ENCODE assay signal across 8 cellular contexts in the genomic region with DNA sequence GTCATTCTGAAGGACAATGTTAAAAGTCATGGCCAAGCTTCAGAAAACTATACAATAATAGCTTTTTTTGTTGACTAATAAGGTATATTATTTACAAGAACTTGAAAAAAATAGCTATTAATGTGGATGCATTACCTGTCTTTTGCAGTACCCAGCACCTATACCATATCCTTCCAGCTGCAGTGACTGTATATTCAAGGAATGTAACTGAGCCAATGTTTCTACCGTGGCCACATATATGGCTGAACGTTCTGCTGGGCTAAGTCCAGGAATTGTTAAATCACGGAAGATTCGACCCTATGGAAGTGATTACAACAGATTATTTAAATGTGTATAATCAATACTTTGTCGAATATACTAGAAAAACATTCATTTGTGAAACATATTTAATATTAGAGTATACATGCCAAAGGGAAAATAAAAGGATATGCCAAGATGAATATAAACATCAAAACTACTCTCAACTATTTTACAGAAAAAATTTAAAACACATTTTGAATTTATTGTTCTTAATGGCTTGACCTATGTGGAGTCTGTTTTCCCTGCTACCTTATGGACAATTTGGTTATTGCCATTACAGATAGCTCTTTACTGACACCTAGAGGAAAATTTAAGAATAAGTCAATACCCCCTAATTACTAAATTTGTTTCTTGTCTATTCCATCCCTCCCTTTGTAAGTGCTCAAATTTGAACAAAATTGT. TPM values are rescaled to one million over a fixed set of nuclear protein-coding genes. Genes with fewer than 3 reads are reported as not detected.
DNase-seq lines count a peak whose midpoint lies in the region; ATAC-seq, FAIRE-seq and TF ChIP-seq lines count a peak whose summit lies in the region.

No MANE protein-coding gene starts in this region.

- POLR2A ChIA-PET in A549 (lab: Yijun Ruan, JAX), result interaction anchor here (1.0 kb wide), 1 partner anchor 18 kb away, joined by 3 read pairs; the partner anchor contains the start of genes ACAD11 and UBA5

- H3K27me3 ChIP-seq in WERI-Rb-1 (ENCODE audit: insufficient read depth, low read depth, severe bottlenecking), result no peaks in the 10 kb centered on the region
- H3K27me3 ChIP-seq in small intestine (ENCODE audit: control insufficient read depth in 2 of 2, insufficient read depth in 2 of 2, low read length in 2 of 2), result no peaks in the 10 kb centered on the region

- TF ChIP-seq CTCF in A549 (IDR thresholded peaks at IDR 0.05) (peak; percentile 74), WERI-Rb-1 (IDR thresholded peaks at IDR 0.05; ENCODE audit: low read depth, low read length) (0 out of 2 replicates have a peak, but pooled peaks have one; percentile 19)

- no peak for TF ChIP-seq EP300 in A549 (IDR thresholded peaks at IDR 0.05)

- WGBS in A549 (ENCODE audit: missing lambda C conversion rate), result 48% methylated on average over 5 of the region's 5 CpGs
- 64 to 73% (median 65%) methylated on average over 5 of the region's 5 CpGs for WGBS in small intestine, 3 donors

- H3K27ac ChIP-seq in A549, result no peak overlapping the region
- H3K27ac ChIP-seq in WERI-Rb-1, result no peak overlapping the region
- no peak overlapping the region for H3K27ac ChIP-seq in small intestine (ENCODE audit: low read depth in 1 of 2, low read length in 1 of 2)

- ATAC-seq in A549, result peak; percentile 50 to 68; a peak in 5 of 6 replicates
- ATAC-seq in Right ventricle myocardium superior (ENCODE audit: poor library complexity), result peak; percentile 71
- no peak for ATAC-seq in HG02763 (IDR thresholded peaks at IDR 0.05; ENCODE audit: unreplicated experiment)

- DNase-seq in A549 (ENCODE audit: low read depth in 1 of 2, low spot score in 1 of 2) (peak; percentile 37 to 38), GM12891 (ENCODE audit: insufficient read length, low spot score) (no peak), NCI-H2029 (lab: John Stamatoyannopoulos, UW) (peak; percentile 45), WERI-Rb-1 (no peak), Right ventricle myocardium superior (no peak), small intestine (peak; percentile 43)
- no peak for DNase-seq in activated CD4-positive, alpha-beta T cell treated with anti-CD3 and anti-CD28 coated beads, Interleukin-2, amount 50 U/mL, for 4 hours

- H3K4me3 ChIP-seq in A549 (no peak overlapping the region), WERI-Rb-1 (ENCODE audit: low read depth, low read length) (no peak overlapping the region), small intestine (ENCODE audit: low read depth in 1 of 2, low read length in 2 of 2) (no peak overlapping the region)

- H3K4me1 ChIP-seq in A549 (peaks cover 26% of the 10 kb centered on the region), small intestine (ENCODE audit: control insufficient read depth in 2 of 2, insufficient read depth in 1 of 2, low read depth in 1 of 2, low read length in 1 of 2) (no peaks in the 10 kb centered on the region)

- peak; percentile 64 to 66 for TF ChIP-seq RAD21 in A549 (conservative IDR thresholded peaks at IDR 0.05 in 1 of 2, IDR thresholded peaks at IDR 0.05 in 1 of 2)

- CTCF ChIA-PET in A549 (lab: Yijun Ruan, JAX), result interaction anchor here (0.9 to 2.1 kb wide), 14 partner anchors 11 to 290 kb away, joined by 3 to 16 read pairs (median 4); partner anchors contain the start of genes ACAD11 and UBA5

- FAIRE-seq in A549 (lab: Jason Lieb, UNC) (no peak), GM12891 (lab: Jason Lieb, UNC) (peak; percentile 76), small intestine (lab: Jason Lieb, UNC) (peak; percentile 78)

- no peak overlapping the region for H3K4me2 ChIP-seq in A549

- intact Hi-C loops in Right ventricle myocardium superior (cut with DNase I), result no loop called here

- H3K36me3 ChIP-seq in WERI-Rb-1, result peaks cover 3% of the 10 kb centered on the region; the same call in 1 of the 2 replicates
- H3K36me3 ChIP-seq in small intestine (ENCODE audit: control insufficient read depth in 2 of 2, insufficient read depth in 2 of 2, low read length in 2 of 2), result peaks cover 0 to 1% of the 10 kb centered on the region in 2 donors

- no peaks in the 10 kb centered on the region for H3K9me3 ChIP-seq in A549
- H3K9me3 ChIP-seq in WERI-Rb-1 (ENCODE audit: severe bottlenecking), result no peaks in the 10 kb centered on the region
- H3K9me3 ChIP-seq in small intestine (ENCODE audit: control insufficient read depth, low read depth), result no peaks in the 10 kb centered on the region

- TF ChIP-seq POLR2A in A549 (IDR thresholded peaks at IDR 0.05; ENCODE audit: low read length) (no peak), GM12891 (IDR thresholded peaks at IDR 0.05; ENCODE audit: low read depth, low read length) (no peak)

TF ChIP-seq in A549, 52 proteins besides CTCF, POLR2A, EP300 and RAD21:
- no peak for TF ChIP-seq MYC (IDR thresholded peaks at IDR 0.05; ENCODE audit: borderline replicate concordance, low read length)
- TF ChIP-seq SMC3 (IDR thresholded peaks at IDR 0.05), result peak; percentile 53

TF ChIP-seq in GM12891, 5 proteins besides CTCF, POLR2A, EP300 and RAD21:
- TF ChIP-seq POU2F2 (IDR thresholded peaks at IDR 0.05; ENCODE audit: low read depth, low read length), result no peak
- no peak for TF ChIP-seq POLR2AphosphoS5 (IDR thresholded peaks at IDR 0.05; ENCODE audit: low read depth, low read length)
- no peak for TF ChIP-seq PAX5 (IDR thresholded peaks at IDR 0.05; ENCODE audit: insufficient read depth, low read length, severe bottlenecking)
- no peak for TF ChIP-seq TAF1 (IDR thresholded peaks at IDR 0.05; ENCODE audit: low read depth, low read length)
- TF ChIP-seq SPI1 (IDR thresholded peaks at IDR 0.05; ENCODE audit: low read depth, low read length), result no peak

RNA-seq across cellular contexts. Expression of gene ACAD11, which starts 17.6 kb away (rescaled TPM):
- polyA plus RNA-seq in A549 (2011; rRNA removed), result 19.2 and 22.8 TPM in 2 replicates
- 3.3 and 4.0 TPM in 2 replicates for polyA plus RNA-seq in A549 (2012; cell fraction: cytosol; rRNA removed)
- 9.2 and 11.6 TPM in 2 replicates for polyA plus RNA-seq in A549 (2012; cell fraction: nucleus; rRNA removed)
- polyA plus RNA-seq in A549 (2017; fragmentation: RNase III; extraction: RNeasy Plus Mini Kit Qiagen cat#74134 plus additional on column Dnase treatment), result 10.3 to 11.5 TPM (median 10.8 TPM) in 3 replicates
- polyA minus RNA-seq in A549 (2011; rRNA and poly(A)+ RNA removed), result 6.8 and 11.8 TPM in 2 replicates
- 12.8 TPM for polyA plus RNA-seq in GM12891 (2012; ENCODE audit: low read depth, missing spikeins)
- total RNA-seq in Right ventricle myocardium superior, result 14.7 TPM
- polyA plus RNA-seq in small intestine, result 10 to 100 TPM in 2 of 3 donors, 1 to 10 TPM in 1; 4.9 to 55.0 (median 44.9) TPM

RNA-seq across cellular contexts. Expression of gene UBA5, which starts 18.1 kb away (rescaled TPM):
- polyA plus RNA-seq in A549 (2011; rRNA removed), result 46.4 and 49.1 TPM in 2 replicates
- 26.1 and 28.6 TPM in 2 replicates for polyA plus RNA-seq in A549 (2012; cell fraction: cytosol; rRNA removed)
- 19.4 and 22.3 TPM in 2 replicates for polyA plus RNA-seq in A549 (2012; cell fraction: nucleus; rRNA removed)
- 41.0 to 44.4 TPM (median 41.8 TPM) in 3 replicates for polyA plus RNA-seq in A549 (2017; fragmentation: RNase III; extraction: RNeasy Plus Mini Kit Qiagen cat#74134 plus additional on column Dnase treatment)
- 19.9 and 22.7 TPM in 2 replicates for polyA minus RNA-seq in A549 (2011; rRNA and poly(A)+ RNA removed)
- 31.2 TPM for polyA plus RNA-seq in GM12891 (2012; ENCODE audit: low read depth, missing spikeins)
- 38.8 TPM for total RNA-seq in Right ventricle myocardium superior
- 10 to 100 TPM; 27.0 to 30.2 (median 28.4) TPM for polyA plus RNA-seq in small intestine

RNA-seq across cellular contexts. Expression of gene ACKR4, which starts 44.9 kb away (rescaled TPM):
- 0.08 and 0.11 TPM in 2 replicates for polyA plus RNA-seq in A549 (2011; rRNA removed)
- not detected in 2 replicates for polyA plus RNA-seq in A549 (2012; cell fraction: cytosol; rRNA removed)
- polyA plus RNA-seq in A549 (2012; cell fraction: nucleus; rRNA removed), result not detected in 2 replicates
- polyA plus RNA-seq in A549 (2017; fragmentation: RNase III; extraction: RNeasy Plus Mini Kit Qiagen cat#74134 plus additional on column Dnase treatment), result 0.04 TPM in 1 of 3 replicates, not detected in the others
- polyA minus RNA-seq in A549 (2011; rRNA and poly(A)+ RNA removed), result not detected in 2 replicates
- 1.6 TPM for polyA plus RNA-seq in GM12891 (2012; ENCODE audit: low read depth, missing spikeins)
- total RNA-seq in Right ventricle myocardium superior, result 2.9 TPM
- polyA plus RNA-seq in small intestine, result 10 to 100 TPM in 2 of 3 donors, 1 to 10 TPM in 1; 7.0 to 24.4 (median 11.4) TPM

Comparison
In these comparisons a context has a peak if more than half of its experiments do, and no peak if none do; other contexts are left out.
1. DNase-seq: peak in A549 (2 of 2), NCI-H2029 (single experiment) and small intestine (single experiment); none in GM12891 (single experiment), WERI-Rb-1 (single experiment), Right ventricle myocardium superior (single experiment) and activated CD4-positive, alpha-beta T cell treated with anti-CD3 and anti-CD28 coated beads, Interleukin-2, amount 50 U/mL, for 4 hours (0 of 2).
2. RNA of gene ACKR4, which starts 44.9 kb away (polyA plus RNA-seq): 7.0 to 24.4 TPM in small intestine; 0.04 to 0.11 TPM in A549; every median in the first group is over 4 times any median in the second.